In the genomic region with DNA sequence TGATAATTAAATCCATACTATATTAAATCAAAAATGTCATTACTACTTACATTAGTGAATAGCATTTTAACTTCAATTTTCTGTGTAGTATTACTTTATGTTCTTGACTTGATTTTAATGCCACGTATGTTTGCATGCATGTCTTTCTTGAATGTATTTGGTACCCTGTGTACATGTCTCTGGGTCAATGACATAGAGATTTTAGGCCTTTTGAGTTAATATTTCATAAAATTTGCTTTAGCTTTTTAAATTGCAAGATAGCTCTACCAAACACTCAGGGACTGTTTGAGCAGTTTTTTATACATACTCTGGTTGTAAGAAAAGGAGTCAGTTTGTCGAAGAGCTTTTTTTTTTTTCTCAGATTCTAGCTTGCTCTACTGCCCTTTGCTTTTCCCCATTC, we compare ENCODE assay signal across 10 cellular contexts. TPM values are rescaled to one million over a fixed set of nuclear protein-coding genes. Genes with fewer than 3 reads are reported as not detected.
DNase-seq lines count a peak whose midpoint lies in the region; TF ChIP-seq lines count a peak whose summit lies in the region.
"Had no signal": no experiment of that assay in that cellular context is flagged by ENCODE, and none has a peak within 500 bp of the region (broad histone marks: within the 10 kb centered on the region; RNA-seq: fewer than 3 reads in every experiment).

No MANE protein-coding gene starts in this region.

- H3K27ac ChIP-seq in OCI-LY1 (ENCODE audit: low read depth, low read length, poor library complexity, severe bottlenecking) (peak overlapping the region; percentile 64), endodermal cell (ENCODE audit: low read depth, low read length) (peak overlapping the region; percentile 93), coronary artery (no peak overlapping the region)

- H3K36me3 ChIP-seq in ES-I3 (ENCODE audit: insufficient read depth, low read length), result peaks cover 5% of the 10 kb centered on the region; the same call in 1 of the 2 replicates
- H3K36me3 ChIP-seq in OCI-LY1 (ENCODE audit: insufficient read depth, low read length), result peaks cover 4% of the 10 kb centered on the region; the same call in 1 of the 2 replicates
- peaks cover 40% of the 10 kb centered on the region for H3K36me3 ChIP-seq in endodermal cell (ENCODE audit: control insufficient read depth, insufficient read depth, low read length)
- H3K36me3 ChIP-seq in neuron (ENCODE audit: insufficient read depth, low read length), result peaks cover 26% of the 10 kb centered on the region

- H3K9ac ChIP-seq in ES-I3 (ENCODE audit: low read depth, low read length), result peak overlapping the region; percentile 96
- peak overlapping the region; percentile 86; the same call in 1 of the 2 replicates for H3K9ac ChIP-seq in OCI-LY1 (ENCODE audit: low read length)
- H3K9ac ChIP-seq in endodermal cell (ENCODE audit: extremely low read depth, low read length, poor library complexity, severe bottlenecking), result peak overlapping the region; percentile 87

- H3K4me1 ChIP-seq in ES-I3 (ENCODE audit: insufficient read depth, low read length) (peaks cover 21% of the 10 kb centered on the region), OCI-LY1 (ENCODE audit: insufficient read depth, low read length, severe bottlenecking) (peaks cover 42% of the 10 kb centered on the region), endodermal cell (ENCODE audit: control insufficient read depth, insufficient read depth, low read length) (no peaks in the 10 kb centered on the region), neuron (ENCODE audit: insufficient read depth, low read length) (peaks cover 28% of the 10 kb centered on the region)

- H3K4me3 Mint-ChIP-seq in endodermal cell, result peak overlapping the region; percentile 94
- H3K4me3 Mint-ChIP-seq in Calu3 (ENCODE audit: low read depth, unreplicated experiment), result no peak overlapping the region

- intact Hi-C loops in Calu3 (cut with micrococcal nuclease; ENCODE audit: unreplicated experiment), result no loop called here

- CTCF ChIA-PET in Calu3 (lab: Charles Lee), result interaction anchor here (1.0 kb wide), 2 partner anchors 9 kb away, joined by 3 to 4 read pairs; partner anchors contain the start of gene GABPB2

- peak overlapping the region; percentile 71 for H3K27ac Mint-ChIP-seq in endodermal cell
- no peak overlapping the region for H3K27ac Mint-ChIP-seq in Calu3 (ENCODE audit: unreplicated experiment)

- no peaks in the 10 kb centered on the region for H4K20me1 ChIP-seq in OCI-LY1 (ENCODE audit: insufficient read depth, low read length)

- H3K79me2 ChIP-seq in OCI-LY1 (ENCODE audit: insufficient read depth, low read length), result peaks cover 19% of the 10 kb centered on the region; the same call in 1 of the 2 replicates

- H3K9me3 Mint-ChIP-seq in endodermal cell (no peaks in the 10 kb centered on the region), Calu3 (ENCODE audit: low read depth, unreplicated experiment) (no peaks in the 10 kb centered on the region)
- H3K9me3 Mint-ChIP-seq: activated T-cell treated with anti-CD3 and anti-CD28 coated beads, Interleukin-2, amount 50 U/mL, for 4 hours had no signal

- no peak for DNase-seq in endodermal cell
- no peak for DNase-seq in DMS 273 (lab: John Stamatoyannopoulos, UW; ENCODE audit: unreplicated experiment)
- DNase-seq in coronary artery (ENCODE audit: low spot score), result no peak
- DNase-seq in RPMI8226, result no peak
- no peak for DNase-seq in Calu3
- DNase-seq: activated T-cell treated with anti-CD3 and anti-CD28 coated beads, Interleukin-2, amount 50 U/mL, for 4 hours; stimulated activated naive CD8-positive, alpha-beta T cell treated with anti-CD3 and anti-CD28 coated beads, Interleukin-15, Interleukin-2, amounts not matched to agents 100 U/mL and 50 U/mL, for 24 hours had no signal

- H3K4me2 ChIP-seq in OCI-LY1 (ENCODE audit: low read length), result peak overlapping the region; percentile 96

- BruUV-seq in Calu3 (replicated peaks; lab: Mats Ljungman, UMichigan), result no TSS peak

- 0 out of 2 replicates have a peak, but pooled peaks cover 3% of the 10 kb centered on the region for H3F3A ChIP-seq in OCI-LY1 (ENCODE audit: insufficient read depth, low read length)

- H3K36me3 Mint-ChIP-seq in endodermal cell (ENCODE audit: low read depth) (peaks cover 29% of the 10 kb centered on the region), Calu3 (ENCODE audit: insufficient read depth, unreplicated experiment) (peaks cover 42% of the 10 kb centered on the region)

- H3K4me3 ChIP-seq in OCI-LY1 (ENCODE audit: low read depth, low read length, poor library complexity, severe bottlenecking), result peak overlapping the region; percentile 81
- peak overlapping the region; percentile 89 for H3K4me3 ChIP-seq in endodermal cell (ENCODE audit: low read length)
- peak overlapping the region; percentile 65 for H3K4me3 ChIP-seq in neuron (ENCODE audit: low read length)
- H3K4me3 ChIP-seq in coronary artery, result no peak overlapping the region

- no peaks in the 10 kb centered on the region for H3K9me3 ChIP-seq in ES-I3 (ENCODE audit: control insufficient read depth, insufficient read depth, low read length)
- no peaks in the 10 kb centered on the region for H3K9me3 ChIP-seq in OCI-LY1 (ENCODE audit: low read length)
- H3K9me3 ChIP-seq in endodermal cell (ENCODE audit: control insufficient read depth, low read length), result no peaks in the 10 kb centered on the region
- no peaks in the 10 kb centered on the region for H3K9me3 ChIP-seq in neuron (ENCODE audit: low read length)

- no peaks in the 10 kb centered on the region for H3K27me3 Mint-ChIP-seq in endodermal cell (ENCODE audit: insufficient read depth)
- H3K27me3 Mint-ChIP-seq in Calu3 (ENCODE audit: unreplicated experiment), result no peaks in the 10 kb centered on the region

- peaks cover 30% of the 10 kb centered on the region for H3K4me1 Mint-ChIP-seq in endodermal cell
- H3K4me1 Mint-ChIP-seq in Calu3 (ENCODE audit: low read depth, unreplicated experiment), result peaks cover 35% of the 10 kb centered on the region

- no peaks in the 10 kb centered on the region for H3K9me2 ChIP-seq in OCI-LY1 (ENCODE audit: low read depth, low read length)

- H2AFZ ChIP-seq in OCI-LY1 (ENCODE audit: low read length) (no peak overlapping the region), neuron (ENCODE audit: low read depth, low read length) (no peak overlapping the region)

- TF ChIP-seq CTCF in OCI-LY1 (IDR thresholded peaks at IDR 0.05; ENCODE audit: low read length), result no peak
- TF ChIP-seq CTCF in endodermal cell (conservative IDR thresholded peaks at IDR 0.05), result no peak
- no peak for TF ChIP-seq CTCF in coronary artery (IDR thresholded peaks at IDR 0.05)
- TF ChIP-seq CTCF in Calu3 (IDR thresholded peaks at IDR 0.05; ENCODE audit: unreplicated experiment), result no peak

- H3K27me3 ChIP-seq in OCI-LY1 (ENCODE audit: insufficient read depth, low read length), result no peaks in the 10 kb centered on the region
- H3K27me3 ChIP-seq in endodermal cell (ENCODE audit: control insufficient read depth, insufficient read depth, low read length, poor library complexity, severe bottlenecking), result no peaks in the 10 kb centered on the region
- no peaks in the 10 kb centered on the region for H3K27me3 ChIP-seq in neuron (ENCODE audit: insufficient read depth, low read length)

- WGBS in endodermal cell (ENCODE audit: insufficient coverage in 1 of 2, insufficient read length in 1 of 2), 2 experiments, result 63 to 83% methylated on average over 1 to 2 of the region's 2 CpGs

RNA-seq across cellular contexts. Expression of gene MLLT11, which starts 1.5 kb away (rescaled TPM):
- total RNA-seq in endodermal cell (10 to 100 TPM; 16.5 to 19.2 TPM), Calu3 (2022) (1.5 and 2.1 TPM in 2 replicates)
- polyA plus RNA-seq in endodermal cell (2013, experiment 1 of 2), result 121 TPM
- polyA plus RNA-seq in endodermal cell (2013, experiment 2 of 2), result 122 TPM

RNA-seq across cellular contexts. Expression of gene CDC42SE1, which starts 2.3 kb away (rescaled TPM):
- total RNA-seq in endodermal cell (10 to 100 TPM; 69.8 to 74.5 TPM), Calu3 (2022) (103 and 110 TPM in 2 replicates)
- 70.5 TPM for polyA plus RNA-seq in endodermal cell (2013, experiment 1 of 2)
- 65.0 TPM for polyA plus RNA-seq in endodermal cell (2013, experiment 2 of 2)

RNA-seq across cellular contexts. Expression of gene GABPB2, which starts 8.9 kb away (rescaled TPM):
- total RNA-seq in endodermal cell (1 to 10 TPM; 7.5 to 7.7 TPM), Calu3 (2022) (10.9 and 13.6 TPM in 2 replicates)
- polyA plus RNA-seq in endodermal cell (2013, experiment 1 of 2), result 3.3 TPM
- 3.0 TPM for polyA plus RNA-seq in endodermal cell (2013, experiment 2 of 2)

RNA-seq across cellular contexts. Expression of gene C1orf56, which starts 14.2 kb away (rescaled TPM):
- total RNA-seq in endodermal cell (1 to 10 TPM; 4.7 to 6.6 TPM), Calu3 (2022) (8.5 and 9.5 TPM in 2 replicates)
- 4.9 TPM for polyA plus RNA-seq in endodermal cell (2013, experiment 1 of 2)
- polyA plus RNA-seq in endodermal cell (2013, experiment 2 of 2), result 6.3 TPM

RNA-seq across cellular contexts. Expression of gene BNIPL, which starts 25.3 kb away (rescaled TPM):
- total RNA-seq in endodermal cell (1 to 10 TPM; 1.6 to 2.9 TPM), Calu3 (2022) (1.2 and 2.4 TPM in 2 replicates)
- 0.46 TPM for polyA plus RNA-seq in endodermal cell (2013, experiment 1 of 2)
- 0.87 TPM for polyA plus RNA-seq in endodermal cell (2013, experiment 2 of 2)

Comparison
In these comparisons a context has a peak if more than half of its experiments do, and no peak if none do; other contexts are left out.
1. H3K27ac ChIP-seq: peak in OCI-LY1 (single experiment) and endodermal cell (single experiment); none in coronary artery (0 of 2).
2. Peak in every context shown above with its lines, with median percentiles within 50 percentile points of each other: H3K9ac ChIP-seq.